ENCODE assay signal across 12 cellular contexts in genomic region chr10:122343936-122344335, GRCh38. TPM values are rescaled to one million over a fixed set of nuclear protein-coding genes. Genes with fewer than 3 reads are reported as not detected.
DNase-seq lines count a peak whose midpoint lies in the region; ATAC-seq and TF ChIP-seq lines count a peak whose summit lies in the region.
"Had no signal": no experiment of that assay in that cellular context is flagged by ENCODE, and none has a peak within 500 bp of the region (broad histone marks: within the 10 kb centered on the region; RNA-seq: fewer than 3 reads in every experiment).

No MANE protein-coding gene starts in this region.

- no peak overlapping the region for H2BK15ac ChIP-seq in mesenchymal stem cell (ENCODE audit: low read depth, poor library complexity, severe bottlenecking)

- 98% methylated on average over 7 of the region's 8 CpGs for WGBS in mesenchymal stem cell

- DNase-seq in Karpas-422 (no peak), RWPE1 (ENCODE audit: low spot score) (no peak), mesenchymal stem cell (no peak), CD1c-positive myeloid dendritic cell (ENCODE audit: extremely low spot score) (no peak), hypothalamus (lab: John Stamatoyannopoulos, UW) (no peak)
- no peak for DNase-seq in activated CD4-positive, alpha-beta T cell treated with anti-CD3 and anti-CD28 coated beads for 48 hours
- DNase-seq: Caco-2; CD8-positive, alpha-beta memory T cell; H9 had no signal

- H3K9me2 ChIP-seq in Karpas-422 (replicated peaks; ENCODE audit: insufficient read depth, low read length) = no peaks in the 10 kb centered on the region

- no peak overlapping the region for H3K4ac ChIP-seq in mesenchymal stem cell (ENCODE audit: low read depth in 1 of 2, low read length in 2 of 2)

- H3K4me2 ChIP-seq in BLaER1 = peak overlapping the region; percentile 65
- peak overlapping the region; percentile 42 for H3K4me2 ChIP-seq in Karpas-422 (ENCODE audit: low read depth, low read length, poor library complexity, severe bottlenecking)
- no peak overlapping the region for H3K4me2 ChIP-seq in mesenchymal stem cell (ENCODE audit: low read length, poor library complexity, severe bottlenecking)

- TF ChIP-seq CTCF in RWPE1 (conservative IDR thresholded peaks at IDR 0.05; ENCODE audit: low read depth) = no peak

- H2AK5ac ChIP-seq in mesenchymal stem cell (ENCODE audit: low read length, severe bottlenecking) = peak overlapping the region; percentile 72

- H3K4me3 ChIP-seq in BLaER1 (no peak overlapping the region), Karpas-422 (ENCODE audit: low read length) (peak overlapping the region; percentile 21; the same call in 1 of the 2 replicates), mesenchymal stem cell (ENCODE audit: insufficient read depth in 1 of 2, low read depth in 1 of 2, low read length in 2 of 2) (no peak overlapping the region)
- H3K4me3 ChIP-seq: GM23248 had no signal

- no peaks in the 10 kb centered on the region for H3K79me2 ChIP-seq in Karpas-422 (ENCODE audit: low read length)

- H3K23ac ChIP-seq in mesenchymal stem cell (ENCODE audit: low read length in 2 of 2) = no peak overlapping the region

- H4K20me1 ChIP-seq in BLaER1 (no peaks in the 10 kb centered on the region), Karpas-422 (ENCODE audit: insufficient read depth, low read depth, low read length) (no peaks in the 10 kb centered on the region)

- no peak overlapping the region for H2BK120ac ChIP-seq in mesenchymal stem cell (ENCODE audit: low read depth, low read length)

- H2AFZ ChIP-seq in Karpas-422 (ENCODE audit: low read length) (0 out of 2 replicates have a peak overlapping the region, but pooled peaks have one; percentile 61), mesenchymal stem cell (ENCODE audit: low read depth, low read length) (no peak overlapping the region)
- H2AFZ ChIP-seq: GM23248 had no signal

- H3K9me3 ChIP-seq in BLaER1 (peaks cover 8% of the 10 kb centered on the region; the same call in 1 of the 2 replicates), Karpas-422 (ENCODE audit: low read length) (no peaks in the 10 kb centered on the region), mesenchymal stem cell (ENCODE audit: control insufficient read depth, low read length) (no peaks in the 10 kb centered on the region)

- H2BK12ac ChIP-seq in mesenchymal stem cell (ENCODE audit: low read length in 2 of 2) = no peak overlapping the region

- no peak overlapping the region for H4K91ac ChIP-seq in mesenchymal stem cell (ENCODE audit: low read length)

- no peak overlapping the region for H3K14ac ChIP-seq in mesenchymal stem cell (ENCODE audit: low read length in 2 of 2)

- POLR2A ChIA-PET in RWPE1 (lab: Yijun Ruan, JAX; ENCODE audit: low non-redundant PET) = interaction anchor here (0.7 kb wide), 1 partner anchor 46 kb away, joined by 4 read pairs; no protein-coding TSS in a partner anchor

- H3K27me3 ChIP-seq in BLaER1 = no peaks in the 10 kb centered on the region
- no peaks in the 10 kb centered on the region for H3K27me3 ChIP-seq in Karpas-422 (ENCODE audit: low read length)
- H3K27me3 ChIP-seq in mesenchymal stem cell (ENCODE audit: control insufficient read depth in 1 of 2, insufficient read depth in 1 of 2, low read length in 2 of 2) = no peaks in the 10 kb centered on the region

- no peak for ATAC-seq in GM21576 (IDR thresholded peaks at IDR 0.05; ENCODE audit: unreplicated experiment)

- H4K8ac ChIP-seq in mesenchymal stem cell (ENCODE audit: low read length) = no peak overlapping the region

- H3K79me1 ChIP-seq in mesenchymal stem cell (replicated peaks; ENCODE audit: low read length, poor library complexity, severe bottlenecking) = no peaks in the 10 kb centered on the region

- CTCF ChIA-PET in RWPE1 (lab: Yijun Ruan, JAX) = interaction anchor here (0.6 to 1.6 kb wide), 3 partner anchors 45 to 87 kb away, joined by 3 to 7 read pairs (median 3); no protein-coding TSS in a partner anchor

- no peak overlapping the region for H3K27ac ChIP-seq in BLaER1
- no peak overlapping the region for H3K27ac ChIP-seq in Karpas-422 (ENCODE audit: low read length)
- H3K27ac ChIP-seq in RWPE1 = peak overlapping the region; percentile 19; the same call in 1 of the 2 replicates
- no peak overlapping the region for H3K27ac ChIP-seq in mesenchymal stem cell (ENCODE audit: low read length, poor library complexity, severe bottlenecking)
- H3K27ac ChIP-seq: GM23248 had no signal

- H3K4me1 ChIP-seq in BLaER1 (peaks cover 51% of the 10 kb centered on the region), Karpas-422 (ENCODE audit: low read length) (peaks cover 54% of the 10 kb centered on the region), mesenchymal stem cell (ENCODE audit: control insufficient read depth, insufficient read depth, low read depth, low read length) (peaks cover 19% of the 10 kb centered on the region)

- H2BK5ac ChIP-seq in mesenchymal stem cell (ENCODE audit: low read depth, low read length, poor library complexity, severe bottlenecking) = no peak overlapping the region

- H3K18ac ChIP-seq in mesenchymal stem cell (ENCODE audit: low read depth in 1 of 2, low read length in 2 of 2) = no peak overlapping the region

- no peaks in the 10 kb centered on the region for H3K36me3 ChIP-seq in BLaER1
- no peaks in the 10 kb centered on the region for H3K36me3 ChIP-seq in Karpas-422 (ENCODE audit: insufficient read depth, low read length)
- H3K36me3 ChIP-seq in mesenchymal stem cell (ENCODE audit: control insufficient read depth in 1 of 2, insufficient read depth in 2 of 2, low read depth in 1 of 2, low read length in 2 of 2) = no peaks in the 10 kb centered on the region

- H3K9ac ChIP-seq in BLaER1 (no peak overlapping the region), Karpas-422 (ENCODE audit: low read length) (no peak overlapping the region), mesenchymal stem cell (ENCODE audit: low read length) (no peak overlapping the region)
- H3K9ac ChIP-seq: GM23248 had no signal

RNA-seq across cellular contexts. Expression of gene PLEKHA1, which starts 30.6 kb away (rescaled TPM):
- total RNA-seq in Karpas-422 (2014; rRNA removed; shearing (Covaris generic); ENCODE audit: low replicate concordance) = 1.0 and 7.3 TPM in 2 replicates
- polyA plus RNA-seq in mesenchymal stem cell (2013, experiment 1 of 2) = 14.3 TPM
- 15.1 TPM for polyA plus RNA-seq in mesenchymal stem cell (2013, experiment 2 of 2)
